Comparison of ENCODE assay signal across 1 cellular context in the genomic region with DNA sequence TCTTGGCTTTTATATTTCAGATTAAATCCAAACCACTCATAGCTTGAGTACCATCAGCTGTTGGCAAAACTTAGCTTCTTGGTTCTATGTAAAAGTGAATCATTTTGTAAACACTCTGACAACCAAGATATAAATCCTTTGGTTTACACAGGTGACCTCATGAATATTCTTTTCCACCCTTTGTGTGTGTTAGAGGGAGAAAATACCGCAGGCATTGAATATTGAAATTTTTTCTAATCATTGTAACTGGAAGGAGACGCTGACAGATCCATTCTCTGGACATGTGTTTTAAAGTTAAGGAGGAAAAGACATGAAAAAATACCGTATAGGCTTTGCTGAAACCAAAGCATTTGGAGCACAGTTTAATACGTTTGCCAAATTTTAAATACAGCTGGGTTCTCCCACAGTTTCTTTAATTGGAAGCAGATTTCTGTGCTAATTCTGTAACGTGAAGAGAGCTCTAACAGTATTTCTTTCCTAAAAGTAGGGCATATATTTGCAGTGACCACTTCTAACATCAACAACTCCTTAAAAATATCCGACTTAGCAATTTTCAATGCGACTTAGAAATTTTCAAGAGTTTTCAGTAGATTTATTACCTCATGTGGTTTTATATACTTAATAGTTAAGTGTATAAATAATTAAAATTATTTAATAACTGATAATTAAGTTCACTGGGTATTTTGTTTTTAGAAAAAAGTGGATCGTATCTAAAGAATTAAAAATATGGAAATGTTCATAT.
TF ChIP-seq lines count a peak whose summit lies in the region.

No MANE protein-coding gene starts in this region.

TF ChIP-seq in SK-N-SH treated with all-trans-retinoic acid at 6 μM for 48 hours, 23 proteins besides CTCF, POLR2A, EP300 and RAD21 (continued from another document):
- TF ChIP-seq, protein P1, sequence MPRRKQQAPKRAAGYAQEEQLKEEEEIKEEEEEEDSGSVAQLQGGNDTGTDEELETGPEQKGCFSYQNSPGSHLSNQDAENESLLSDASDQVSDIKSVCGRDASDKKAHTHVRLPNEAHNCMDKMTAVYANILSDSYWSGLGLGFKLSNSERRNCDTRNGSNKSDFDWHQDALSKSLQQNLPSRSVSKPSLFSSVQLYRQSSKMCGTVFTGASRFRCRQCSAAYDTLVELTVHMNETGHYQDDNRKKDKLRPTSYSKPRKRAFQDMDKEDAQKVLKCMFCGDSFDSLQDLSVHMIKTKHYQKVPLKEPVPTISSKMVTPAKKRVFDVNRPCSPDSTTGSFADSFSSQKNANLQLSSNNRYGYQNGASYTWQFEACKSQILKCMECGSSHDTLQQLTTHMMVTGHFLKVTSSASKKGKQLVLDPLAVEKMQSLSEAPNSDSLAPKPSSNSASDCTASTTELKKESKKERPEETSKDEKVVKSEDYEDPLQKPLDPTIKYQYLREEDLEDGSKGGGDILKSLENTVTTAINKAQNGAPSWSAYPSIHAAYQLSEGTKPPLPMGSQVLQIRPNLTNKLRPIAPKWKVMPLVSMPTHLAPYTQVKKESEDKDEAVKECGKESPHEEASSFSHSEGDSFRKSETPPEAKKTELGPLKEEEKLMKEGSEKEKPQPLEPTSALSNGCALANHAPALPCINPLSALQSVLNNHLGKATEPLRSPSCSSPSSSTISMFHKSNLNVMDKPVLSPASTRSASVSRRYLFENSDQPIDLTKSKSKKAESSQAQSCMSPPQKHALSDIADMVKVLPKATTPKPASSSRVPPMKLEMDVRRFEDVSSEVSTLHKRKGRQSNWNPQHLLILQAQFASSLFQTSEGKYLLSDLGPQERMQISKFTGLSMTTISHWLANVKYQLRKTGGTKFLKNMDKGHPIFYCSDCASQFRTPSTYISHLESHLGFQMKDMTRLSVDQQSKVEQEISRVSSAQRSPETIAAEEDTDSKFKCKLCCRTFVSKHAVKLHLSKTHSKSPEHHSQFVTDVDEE (CRISPR knock-in tag; IDR thresholded peaks at IDR 0.05) = no peak
- no peak for TF ChIP-seq ESRRG (CRISPR knock-in tag; IDR thresholded peaks at IDR 0.05)
